Comparison of ENCODE assay signal across 1 cellular context in genomic region chr11:73637012-73637411, GRCh38.
TF ChIP-seq lines count a peak whose summit lies in the region.

No MANE protein-coding gene starts in this region.

TF ChIP-seq in K562, 482 proteins besides CTCF, POLR2A, EP300 and RAD21:
- TF ChIP-seq YY1 (IDR thresholded peaks at IDR 0.05; ENCODE audit: borderline replicate concordance in 1 of 3, control insufficient read depth in 1 of 3, extremely low read depth in 1 of 3, insufficient read depth in 3 of 3, insufficient read length in 1 of 3, insufficient replicate concordance in 2 of 3, low read depth in 1 of 3, low read length in 2 of 3) (peak in 2 of 3 experiments; percentile 53 to 94), CSDE1 (IDR thresholded peaks at IDR 0.05) (no peak), TEAD4 (IDR thresholded peaks at IDR 0.05; ENCODE audit: low read length) (peak; percentile 30; the same call in 1 of the 2 replicates), TEAD4 (CRISPR knock-in tag; IDR thresholded peaks at IDR 0.05; ENCODE audit: borderline replicate concordance) (no peak), NFATC3 (IDR thresholded peaks at IDR 0.05) (no peak), DNMT1 (IDR thresholded peaks at IDR 0.05) (no peak), NR2C1 (IDR thresholded peaks at IDR 0.05) (no peak), NR2C1 (tag; IDR thresholded peaks at IDR 0.05) (peak; percentile 24; the same call in 1 of the 2 replicates), ZNF584 (CRISPR knock-in tag; IDR thresholded peaks at IDR 0.05; ENCODE audit: low read depth) (no peak), ZNF282 (CRISPR knock-in tag; IDR thresholded peaks at IDR 0.05) (no peak), ZHX1 (conservative IDR thresholded peaks at IDR 0.05; ENCODE audit: low read length) (no peak), ZNF395 (CRISPR knock-in tag; IDR thresholded peaks at IDR 0.05) (0 out of 2 replicates have a peak, but pooled peaks have one; percentile 38), KAT8 (IDR thresholded peaks at IDR 0.05; ENCODE audit: low read depth) (0 out of 2 replicates have a peak, but pooled peaks have one; percentile 53)
